In the genomic region with DNA sequence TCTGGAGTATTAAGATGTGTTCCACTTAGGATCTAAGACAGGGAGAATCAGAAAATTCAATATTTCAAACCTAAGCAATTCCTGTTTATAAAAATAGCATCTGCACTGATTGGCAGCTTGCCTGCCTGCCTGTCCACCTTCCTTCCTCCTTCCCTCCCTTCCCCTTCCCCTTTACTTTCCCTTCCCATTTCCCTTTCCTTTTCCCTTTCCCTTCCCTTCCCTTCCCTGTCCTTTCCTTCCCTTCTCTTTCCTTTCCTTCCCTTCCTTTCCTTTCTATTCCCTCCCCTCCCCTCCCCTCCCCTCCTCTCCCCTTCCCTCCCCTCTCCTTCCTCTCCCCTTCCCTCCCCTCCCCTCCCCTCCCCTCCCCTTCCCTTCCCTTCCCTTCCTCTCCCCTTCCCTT, we compare ENCODE assay signal across 33 cellular contexts. TPM values are rescaled to one million over a fixed set of nuclear protein-coding genes. Genes with fewer than 3 reads are reported as not detected.
"Had no signal": no experiment of that assay in that cellular context is flagged by ENCODE, and none has a peak within 500 bp of the region (broad histone marks: within the 10 kb centered on the region; RNA-seq: fewer than 3 reads in every experiment).

No MANE protein-coding gene starts in this region.

- H3K27me3 ChIP-seq: brain microvascular endothelial cell, esophagus muscularis mucosa, foreskin keratinocyte, gastrocnemius medialis, heart left ventricle had no signal

- ATAC-seq: activated CD4-positive, alpha-beta T cell treated with anti-CD3 and anti-CD28 coated beads for 36 hours; activated CD8-positive, alpha-beta memory T cell treated with anti-CD3 and anti-CD28 coated beads, Interleukin-2, amount 10 ng/mL, durations not matched to agents 7 days and 5 days; activated CD8-positive, alpha-beta T cell treated with anti-CD3 and anti-CD28 coated beads, Interleukin-2, amount 10 ng/mL, durations not matched to agents 7 days and 5 days; activated naive CD4-positive, alpha-beta T cell treated with anti-CD3 and anti-CD28 coated beads, Interleukin-2, amount 50 U/mL, for 72 hours; effector memory CD8-positive, alpha-beta T cell; foreskin keratinocyte; gastrocnemius medialis; heart left ventricle; T-helper 17 cell had no signal

- H3K36me3 ChIP-seq: brain microvascular endothelial cell, esophagus muscularis mucosa, gastrocnemius medialis, heart left ventricle had no signal

- H3K4me1 ChIP-seq: foreskin keratinocyte, gastrocnemius medialis had no signal

- H3K4me3 ChIP-seq: esophagus muscularis mucosa, gastrocnemius medialis, heart left ventricle had no signal

- H3K9me3 ChIP-seq: esophagus muscularis mucosa, gastrocnemius medialis, heart left ventricle had no signal

- H3K27ac ChIP-seq: brain microvascular endothelial cell, esophagus muscularis mucosa, foreskin keratinocyte, gastrocnemius medialis, heart left ventricle had no signal

- DNase-seq: activated CD4-positive, alpha-beta memory T cell treated with anti-CD3 and anti-CD28 coated beads for 36 hours; activated CD4-positive, alpha-beta T cell treated with anti-CD3 and anti-CD28 coated beads for 36 hours; activated CD4-positive, alpha-beta T cell treated with anti-CD3 and anti-CD28 coated beads, Interleukin-2, amount 10 ng/mL, durations not matched to agents 24 days and 14 days; activated CD4-positive, CD25-positive, alpha-beta regulatory T cell; activated CD4-positive, CD25-positive, alpha-beta regulatory T cell treated with anti-CD3 and anti-CD28 coated beads, Interleukin-2, amount 50 U/mL, for 72 hours; activated CD8-positive, alpha-beta memory T cell treated with anti-CD3 and anti-CD28 coated beads, Interleukin-2, amount 10 ng/mL, durations not matched to agents 7 days and 5 days; activated CD8-positive, alpha-beta memory T cell treated with anti-CD3 and anti-CD28 coated beads, Interleukin-2, amount 50 U/mL, for 4 hours; activated CD8-positive, alpha-beta T cell treated with anti-CD3 and anti-CD28 coated beads, Interleukin-2, amount 10 ng/mL, durations not matched to agents 7 days and 5 days; activated gamma-delta T cell; activated naive CD4-positive, alpha-beta T cell; activated naive CD4-positive, alpha-beta T cell treated with anti-CD3 and anti-CD28 coated beads, Interleukin-2, amount 10 ng/mL, durations not matched to agents 7 days and 5 days; activated naive CD8-positive, alpha-beta T cell treated with anti-CD3 and anti-CD28 coated beads, Interleukin-2, amount 10 ng/mL, durations not matched to agents 7 days and 5 days; activated T-cell treated with anti-CD3 and anti-CD28 coated beads, Interleukin-2, amount 50 U/mL, for 1 hour; activated T-cell treated with anti-CD3 and anti-CD28 coated beads, Interleukin-2, amount 50 U/mL, for 48 hours; brain microvascular endothelial cell; cortex of kidney; dermis blood vessel endothelial cell; effector CD4-positive, alpha-beta T cell; effector memory CD8-positive, alpha-beta T cell; erythroblast; foreskin keratinocyte; gastrocnemius medialis; glutamatergic neuron; heart left ventricle; T-helper 1 cell; T-helper 17 cell; T1000 had no signal

RNA-seq across cellular contexts. Expression of gene PRDM6, which starts 40.8 kb away (rescaled TPM):
- total RNA-seq: activated CD4-positive, alpha-beta memory T cell treated with anti-CD3 and anti-CD28 coated beads for 36 hours; activated CD4-positive, alpha-beta T cell treated with anti-CD3 and anti-CD28 coated beads for 36 hours; activated CD4-positive, alpha-beta T cell treated with anti-CD3 and anti-CD28 coated beads, Interleukin-2, amount 10 ng/mL, durations not matched to agents 24 days and 14 days; activated CD8-positive, alpha-beta memory T cell treated with anti-CD3 and anti-CD28 coated beads for 36 hours; activated CD8-positive, alpha-beta memory T cell treated with anti-CD3 and anti-CD28 coated beads, Interleukin-2, amount 10 ng/mL, durations not matched to agents 7 days and 5 days; activated CD8-positive, alpha-beta T cell treated with anti-CD3 and anti-CD28 coated beads, Interleukin-2, amount 10 ng/mL, durations not matched to agents 7 days and 5 days; activated naive CD4-positive, alpha-beta T cell treated with anti-CD3 and anti-CD28 coated beads, Interleukin-2, amount 50 U/mL, for 72 hours; activated naive CD8-positive, alpha-beta T cell treated with anti-CD3 and anti-CD28 coated beads, Interleukin-2, amount 10 ng/mL, durations not matched to agents 7 days and 5 days; activated T-helper 1 cell treated with anti-CD3 and anti-CD28 coated beads, Interleukin-12 subunit alpha, Interleukin-12 subunit beta, Interleukin-2, Interleukin-4 antibody, amounts not matched to agents 30 ng/mL and 10 ng/mL and 1 ng/mL, durations not matched to agents 14 hours and 24 hours and 36 hours; activated T-helper 2 cell treated with anti-CD3 and anti-CD28 coated beads, Interferon-gamma antibody, Interleukin-2, Interleukin-4, amounts not matched to agents 10 μg/mL and 5 μg/mL and 100 μg/mL, durations not matched to agents 14 hours and 24 hours and 36 hours; bronchial epithelial cell; dermis blood vessel endothelial cell; T-helper 17 cell had no signal
